8 cellular contexts compared by ENCODE assay signal in genomic region chr19:47707135-47707925, GRCh38. TPM values are rescaled to one million over a fixed set of nuclear protein-coding genes. Genes with fewer than 3 reads are reported as not detected.
DNase-seq lines count a peak whose midpoint lies in the region; ATAC-seq and TF ChIP-seq lines count a peak whose summit lies in the region.

No MANE protein-coding gene starts in this region.

- H3K27ac ChIP-seq in smooth muscle cell (ENCODE audit: low read depth) = no peak overlapping the region

- no peaks in the 10 kb centered on the region for H3K9me3 ChIP-seq in smooth muscle cell (replicated peaks; ENCODE audit: low read depth)

- H2AFZ ChIP-seq in smooth muscle cell (ENCODE audit: low read depth) = no peak overlapping the region

- H3K4me1 ChIP-seq in smooth muscle cell (ENCODE audit: low read depth) = no peaks in the 10 kb centered on the region

- no peak overlapping the region for H3K9ac ChIP-seq in smooth muscle cell (ENCODE audit: low read depth)

- peaks cover 15% of the 10 kb centered on the region for H4K20me1 ChIP-seq in smooth muscle cell (ENCODE audit: low read depth)

- no peaks in the 10 kb centered on the region for H3F3A ChIP-seq in smooth muscle cell (ENCODE audit: low read depth)

- TF ChIP-seq CTCF in GM12874 (IDR thresholded peaks at IDR 0.05; ENCODE audit: insufficient read depth, low read depth, low read length) (peak; percentile 91), smooth muscle cell (IDR thresholded peaks at IDR 0.05; ENCODE audit: borderline replicate concordance, insufficient read depth, poor library complexity, severe bottlenecking) (peak; percentile 82)

- ATAC-seq in GM19351 (IDR thresholded peaks at IDR 0.05; ENCODE audit: unreplicated experiment) (no peak), HG02623 (IDR thresholded peaks at IDR 0.05; ENCODE audit: unreplicated experiment) (no peak)

- H3K4me2 ChIP-seq in smooth muscle cell = no peak overlapping the region

- 28% methylated on average over 22 of the region's 22 CpGs for WGBS in smooth muscle cell (ENCODE audit: low lambda C conversion rate)

- no peak overlapping the region for H3K4me3 ChIP-seq in smooth muscle cell

- DNase-seq in NCI-H1436 (lab: John Stamatoyannopoulos, UW) = peak; percentile 77
- DNase-seq in T-helper 2 cell = peak; percentile 26 to 75 (median 57)
- DNase-seq in amniotic epithelial cell (ENCODE audit: low read depth) = peak; percentile 67
- DNase-seq in hippocampal formation (lab: John Stamatoyannopoulos, UW) = peak; percentile 35 to 51
- peak; percentile 15 for DNase-seq in smooth muscle cell (lab: John Stamatoyannopoulos, UW; ENCODE audit: unreplicated experiment)

- H3K36me3 ChIP-seq in smooth muscle cell (ENCODE audit: low read depth) = no peaks in the 10 kb centered on the region

- no peaks in the 10 kb centered on the region for H3K27me3 ChIP-seq in smooth muscle cell (ENCODE audit: low read depth)

- no peaks in the 10 kb centered on the region for H3K79me2 ChIP-seq in smooth muscle cell (ENCODE audit: low read depth)

RNA-seq across cellular contexts. Expression of gene EHD2, which starts 5.9 kb away (rescaled TPM):
- 44.3 and 65.6 TPM in 2 replicates for total RNA-seq in smooth muscle cell
- 200 TPM in 2 replicates for polyA plus RNA-seq in smooth muscle cell

RNA-seq across cellular contexts. Expression of gene NOP53, which starts 38.0 kb away (rescaled TPM):
- total RNA-seq in smooth muscle cell = 42.8 and 48.9 TPM in 2 replicates
- 74.5 and 95.2 TPM in 2 replicates for polyA plus RNA-seq in smooth muscle cell

Comparison
In these comparisons a context has a peak if more than half of its experiments do, and no peak if none do; other contexts are left out.
1. DNase-seq: peak in every context shown above with its lines; median percentile 77 in NCI-H1436; 67 in amniotic epithelial cell; 57 in T-helper 2 cell; 43 in hippocampal formation; 15 in smooth muscle cell.